Comparison of ENCODE assay signal across 19 cellular contexts in genomic region chr1:193542668-193543067, GRCh38.
DNase-seq lines count a peak whose midpoint lies in the region; ATAC-seq and TF ChIP-seq lines count a peak whose summit lies in the region.
"Had no signal": no experiment of that assay in that cellular context is flagged by ENCODE, and none has a peak within 500 bp of the region (broad histone marks: within the 10 kb centered on the region; RNA-seq: fewer than 3 reads in every experiment).

No MANE protein-coding gene starts in this region.

- H3K23ac ChIP-seq in trophoblast cell (ENCODE audit: low read length): no peak overlapping the region

- peaks cover 5% of the 10 kb centered on the region for H3K9me3 Mint-ChIP-seq in activated naive CD4-positive, alpha-beta T cell treated with anti-CD3 and anti-CD28 coated beads, Interleukin-2, amount 10 ng/mL, durations not matched to agents 7 days and 5 days

- no peaks in the 10 kb centered on the region for H3K27me3 ChIP-seq in adipocyte (replicated peaks; ENCODE audit: control insufficient read depth, insufficient read depth, low read length)
- no peaks in the 10 kb centered on the region for H3K27me3 ChIP-seq in trophoblast cell (ENCODE audit: insufficient read depth, low read length)
- H3K27me3 ChIP-seq in PC-3 (ENCODE audit: low read length): no peaks in the 10 kb centered on the region
- H3K27me3 ChIP-seq: BE2C, breast epithelium, right atrium auricular region had no signal

- H3K9me3 ChIP-seq in adipocyte (ENCODE audit: control insufficient read depth, low read length): no peaks in the 10 kb centered on the region
- H3K9me3 ChIP-seq in trophoblast cell (ENCODE audit: insufficient read depth, low read depth, low read length): no peaks in the 10 kb centered on the region
- no peaks in the 10 kb centered on the region for H3K9me3 ChIP-seq in PC-3 (ENCODE audit: low read length)
- H3K9me3 ChIP-seq: BE2C, breast epithelium, right atrium auricular region had no signal

- CTCF ChIA-PET in activated naive CD4-positive, alpha-beta T cell treated with anti-CD3 and anti-CD28 coated beads, Interleukin-2, amount 10 ng/mL, durations not matched to agents 7 days and 5 days (lab: Charles Lee): no interaction called here
- CTCF ChIA-PET in PC-3 (lab: Charles Lee): no interaction called here

- H3K4me3 ChIP-seq in adipocyte (ENCODE audit: low read length): no peak overlapping the region
- H3K4me3 ChIP-seq in trophoblast cell (ENCODE audit: low read depth, low read length): no peak overlapping the region
- H3K4me3 ChIP-seq in PC-3 (ENCODE audit: low read length): no peak overlapping the region
- H3K4me3 ChIP-seq: breast epithelium, right atrium auricular region had no signal

- no peak overlapping the region for H2BK120ac ChIP-seq in trophoblast cell (ENCODE audit: insufficient read depth, low read length, poor library complexity)

- no peak overlapping the region for H4K12ac ChIP-seq in trophoblast cell (ENCODE audit: low read depth, low read length)

- H3K9ac ChIP-seq in adipocyte (ENCODE audit: low read length) (no peak overlapping the region), trophoblast cell (ENCODE audit: low read length) (no peak overlapping the region), PC-3 (ENCODE audit: low read length) (no peak overlapping the region)

- H3K27ac ChIP-seq in trophoblast cell (ENCODE audit: low read depth, low read length) (no peak overlapping the region), PC-3 (ENCODE audit: low read length) (no peak overlapping the region)
- H3K27ac ChIP-seq: breast epithelium, right atrium auricular region had no signal

- H3K27ac Mint-ChIP-seq in activated naive CD4-positive, alpha-beta T cell treated with anti-CD3 and anti-CD28 coated beads, Interleukin-2, amount 10 ng/mL, durations not matched to agents 7 days and 5 days: peak overlapping the region; percentile 44

- H3K4me1 Mint-ChIP-seq in activated naive CD4-positive, alpha-beta T cell treated with anti-CD3 and anti-CD28 coated beads, Interleukin-2, amount 10 ng/mL, durations not matched to agents 7 days and 5 days: peaks cover 53% of the 10 kb centered on the region

- intact Hi-C loops in PC-3 (cut with micrococcal nuclease): no loop called here

- no CpG with 5 or more reads among the region's 1 CpG for WGBS in trophoblast cell (ENCODE audit: extremely low coverage, insufficient coverage, insufficient read length)

- no peak overlapping the region for H3K18ac ChIP-seq in trophoblast cell (ENCODE audit: low read length)

- no peaks in the 10 kb centered on the region for H3K79me1 ChIP-seq in trophoblast cell (ENCODE audit: low read length)

- no peaks in the 10 kb centered on the region for H3K9me2 ChIP-seq in PC-3 (replicated peaks; ENCODE audit: low read length)

- H3K4me1 ChIP-seq in adipocyte (ENCODE audit: control insufficient read depth, insufficient read depth, low read length) (no peaks in the 10 kb centered on the region), trophoblast cell (ENCODE audit: control insufficient read depth in 1 of 2, insufficient read depth in 2 of 2, low read length in 2 of 2) (peaks cover 0 to 2% of the 10 kb centered on the region in 2 experiments), PC-3 (ENCODE audit: insufficient read depth, low read length) (no peaks in the 10 kb centered on the region)
- H3K4me1 ChIP-seq: BE2C, breast epithelium, right atrium auricular region had no signal

- no peaks in the 10 kb centered on the region for H3K27me3 Mint-ChIP-seq in activated naive CD4-positive, alpha-beta T cell treated with anti-CD3 and anti-CD28 coated beads, Interleukin-2, amount 10 ng/mL, durations not matched to agents 7 days and 5 days

- H3K79me2 ChIP-seq in trophoblast cell (ENCODE audit: control insufficient read depth, insufficient read depth, low read length, poor library complexity) (no peaks in the 10 kb centered on the region), PC-3 (ENCODE audit: low read length) (no peaks in the 10 kb centered on the region)

- no peak for TF ChIP-seq CTCF in PC-3 (conservative IDR thresholded peaks at IDR 0.05; ENCODE audit: low read depth, low read length)

- POLR2A ChIA-PET in PC-3 (lab: Charles Lee; ENCODE audit: unreplicated experiment): no interaction called here

- H4K91ac ChIP-seq in trophoblast cell (ENCODE audit: low read depth, low read length): no peak overlapping the region

- ATAC-seq in PC-3: no peak
- ATAC-seq: stimulated activated naive CD8-positive, alpha-beta T cell treated with anti-CD3 and anti-CD28 coated beads, Interleukin-15, Interleukin-2, amounts not matched to agents 100 U/mL and 50 U/mL, for 24 hours had no signal

- no peak overlapping the region for H4K8ac ChIP-seq in trophoblast cell (ENCODE audit: low read depth, low read length)

- H3K4me3 Mint-ChIP-seq in activated naive CD4-positive, alpha-beta T cell treated with anti-CD3 and anti-CD28 coated beads, Interleukin-2, amount 10 ng/mL, durations not matched to agents 7 days and 5 days: no peak overlapping the region
- H3K4me3 Mint-ChIP-seq: nephron had no signal

- DNase-seq in activated naive CD4-positive, alpha-beta T cell treated with anti-CD3 and anti-CD28 coated beads, Interleukin-2, amount 10 ng/mL, durations not matched to agents 7 days and 5 days: no peak
- DNase-seq in activated naive CD4-positive, alpha-beta T cell (lab: John Stamatoyannopoulos, UW): no peak
- peak; percentile 3 for DNase-seq in LHCN-M2 (ENCODE audit: low read depth)
- DNase-seq in adipocyte (ENCODE audit: low read depth): peak; percentile 25
- DNase-seq in trophoblast cell: peak; percentile 10 to 43
- DNase-seq in NCI-H128 (lab: John Stamatoyannopoulos, UW; ENCODE audit: unreplicated experiment): no peak
- DNase-seq in PC-3: no peak
- no peak for DNase-seq in activated naive CD4-positive, alpha-beta T cell treated with Interleukin-2 at 50 U/mL for 16 hours
- DNase-seq: activated effector memory CD4-positive, alpha-beta T cell treated with Interleukin-2 at 50 U/mL for 16 hours; BE2C; head of caudate nucleus; left cardiac atrium; NCI-H1436 treated with DMSO at 0.1 percent for 48 hours; NCI-H524 treated with DMSO at 0.1 percent for 48 hours; stimulated activated CD4-positive, alpha-beta T cell treated with anti-CD3 and anti-CD28 coated beads, Interleukin-4, amount 100 ng/mL, for 4 hours; stimulated activated naive CD8-positive, alpha-beta T cell treated with anti-CD3 and anti-CD28 coated beads, Interleukin-15, Interleukin-2, amounts not matched to agents 100 U/mL and 50 U/mL, for 24 hours had no signal

- no peak overlapping the region for H2BK5ac ChIP-seq in trophoblast cell (ENCODE audit: low read depth, low read length, poor library complexity)

- no peak overlapping the region for H3K14ac ChIP-seq in trophoblast cell (ENCODE audit: low read length)

- H3F3A ChIP-seq in PC-3 (ENCODE audit: low read length, unreplicated experiment): no peaks in the 10 kb centered on the region

- no peak overlapping the region for H2BK12ac ChIP-seq in trophoblast cell (ENCODE audit: low read length)

- no peak overlapping the region for H2AFZ ChIP-seq in trophoblast cell (ENCODE audit: insufficient read depth, low read length, poor library complexity)
- no peak overlapping the region for H2AFZ ChIP-seq in PC-3 (ENCODE audit: low read length)

- no peak overlapping the region for H3K4ac ChIP-seq in trophoblast cell (ENCODE audit: low read depth, low read length)

- H2AK5ac ChIP-seq in trophoblast cell (ENCODE audit: low read length): no peak overlapping the region

- peaks cover 27% of the 10 kb centered on the region for H3K36me3 Mint-ChIP-seq in activated naive CD4-positive, alpha-beta T cell treated with anti-CD3 and anti-CD28 coated beads, Interleukin-2, amount 10 ng/mL, durations not matched to agents 7 days and 5 days

- H3K4me2 ChIP-seq in trophoblast cell (ENCODE audit: low read length) (no peak overlapping the region), PC-3 (ENCODE audit: low read length) (no peak overlapping the region)

- BruUV-seq in PC-3 (replicated peaks; lab: Mats Ljungman, UMichigan): no TSS peak

- H3K36me3 ChIP-seq in adipocyte (ENCODE audit: control insufficient read depth, insufficient read depth, low read length, severe bottlenecking) (no peaks in the 10 kb centered on the region), trophoblast cell (ENCODE audit: control insufficient read depth in 1 of 2, insufficient read depth in 2 of 2, low read length in 2 of 2) (no peaks in the 10 kb centered on the region), PC-3 (ENCODE audit: low read depth, low read length) (no peaks in the 10 kb centered on the region)
- H3K36me3 ChIP-seq: BE2C, breast epithelium, right atrium auricular region had no signal

- H4K20me1 ChIP-seq in PC-3 (ENCODE audit: low read length): no peaks in the 10 kb centered on the region

Comparison
In these comparisons a context has a peak if more than half of its experiments do, and no peak if none do; other contexts are left out.
1. DNase-seq: peak in LHCN-M2 (single experiment), adipocyte (single experiment) and trophoblast cell (2 of 2); none in activated naive CD4-positive, alpha-beta T cell treated with anti-CD3 and anti-CD28 coated beads, Interleukin-2, amount 10 ng/mL, durations not matched to agents 7 days and 5 days (single experiment), activated naive CD4-positive, alpha-beta T cell (0 of 4), NCI-H128 (single experiment), PC-3 (single experiment) and activated naive CD4-positive, alpha-beta T cell treated with Interleukin-2 at 50 U/mL for 16 hours (single experiment).